Comparison of ENCODE assay signal across 20 cellular contexts in the genomic region with DNA sequence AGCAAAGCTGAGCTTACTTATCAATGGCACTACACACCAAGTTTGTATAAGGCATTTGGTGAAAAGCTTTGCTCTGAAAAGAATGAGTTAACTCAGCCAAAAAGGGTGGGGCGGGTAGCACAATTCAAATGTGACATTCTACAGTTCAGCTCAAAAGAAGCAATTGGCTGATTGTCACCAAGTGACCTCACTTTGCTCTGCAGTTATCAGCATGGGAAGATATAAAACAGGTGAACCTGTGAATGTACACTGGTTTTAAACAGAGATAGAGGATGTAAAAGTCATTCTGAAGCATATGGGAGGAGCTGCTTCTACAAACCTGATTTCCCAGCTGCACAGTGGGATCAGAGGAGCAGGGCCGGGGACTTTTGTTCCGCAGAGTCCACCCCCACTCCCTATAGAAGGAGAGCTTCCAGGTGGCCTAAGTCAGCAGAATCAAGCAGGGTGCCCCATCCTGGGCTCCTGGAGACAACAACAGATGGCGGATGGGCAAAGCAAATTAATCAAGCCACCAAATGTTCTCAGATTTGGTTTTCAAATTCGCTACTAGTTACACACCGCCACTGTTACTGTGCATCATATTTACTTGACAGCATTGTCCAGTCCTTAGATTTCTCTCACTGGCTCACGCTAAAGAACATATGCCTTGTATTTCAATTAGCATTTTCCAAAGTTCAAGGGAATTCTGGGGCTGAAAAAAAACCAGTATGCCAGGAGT. TPM values are rescaled to one million over a fixed set of nuclear protein-coding genes. Genes with fewer than 3 reads are reported as not detected.
"Had no signal": no experiment of that assay in that cellular context is flagged by ENCODE, and none has a peak within 500 bp of the region (broad histone marks: within the 10 kb centered on the region; RNA-seq: fewer than 3 reads in every experiment).

No MANE protein-coding gene starts in this region.

- H3K27ac ChIP-seq: coronary artery, epithelial cell of prostate, sigmoid colon had no signal

- H3K36me3 Mint-ChIP-seq: activated naive CD8-positive, alpha-beta T cell treated with anti-CD3 and anti-CD28 coated beads, Interleukin-2, amount 10 ng/mL, durations not matched to agents 7 days and 5 days; natural killer cell had no signal

- H3K36me3 ChIP-seq: sigmoid colon had no signal

- H3K27me3 ChIP-seq: sigmoid colon had no signal

- ATAC-seq: activated T-cell treated with anti-CD3 and anti-CD28 coated beads, Interleukin-2, amount 50 U/mL, for 72 hours; left lobe of liver; natural killer cell had no signal

- H3K9me3 Mint-ChIP-seq: activated CD4-positive, alpha-beta memory T cell treated with anti-CD3 and anti-CD28 coated beads, Interleukin-2, amount 10 ng/mL, durations not matched to agents 7 days and 5 days; activated naive CD8-positive, alpha-beta T cell treated with anti-CD3 and anti-CD28 coated beads, Interleukin-2, amount 10 ng/mL, durations not matched to agents 7 days and 5 days; activated T-cell treated with anti-CD3 and anti-CD28 coated beads, Interleukin-2, amount 50 U/mL, for 72 hours; natural killer cell had no signal

- DNase-seq: activated CD4-positive, alpha-beta memory T cell treated with anti-CD3 and anti-CD28 coated beads, Interleukin-2, amount 10 ng/mL, durations not matched to agents 7 days and 5 days; activated CD8-positive, alpha-beta memory T cell treated with anti-CD3 and anti-CD28 coated beads, Interleukin-2, amount 50 U/mL, for 4 hours; activated gamma-delta T cell treated with Interleukin-2 at 50 U/mL for 16 hours; activated naive CD8-positive, alpha-beta T cell treated with anti-CD3 and anti-CD28 coated beads, Interleukin-2, amount 10 ng/mL, durations not matched to agents 7 days and 5 days; activated T-cell treated with anti-CD3 and anti-CD28 coated beads, Interleukin-2, amount 50 U/mL, for 72 hours; anterior cingulate cortex; effector CD4-positive, alpha-beta T cell; mammary epithelial cell; natural killer cell; sigmoid colon; stimulated activated CD4-positive, alpha-beta T cell treated with anti-CD3 and anti-CD28 coated beads, Interleukin-12 subunit alpha, Interleukin-12 subunit beta, amount 100 ng/mL, for 4 hours; stimulated activated naive CD4-positive, alpha-beta T cell; T1000; trophoblast cell had no signal

- H3K27ac Mint-ChIP-seq: activated CD4-positive, alpha-beta memory T cell treated with anti-CD3 and anti-CD28 coated beads, Interleukin-2, amount 10 ng/mL, durations not matched to agents 7 days and 5 days; activated naive CD8-positive, alpha-beta T cell treated with anti-CD3 and anti-CD28 coated beads, Interleukin-2, amount 10 ng/mL, durations not matched to agents 7 days and 5 days; activated T-cell treated with anti-CD3 and anti-CD28 coated beads, Interleukin-2, amount 50 U/mL, for 72 hours; natural killer cell had no signal

- H3K4me3 Mint-ChIP-seq: activated CD4-positive, alpha-beta memory T cell treated with anti-CD3 and anti-CD28 coated beads, Interleukin-2, amount 10 ng/mL, durations not matched to agents 7 days and 5 days; activated naive CD8-positive, alpha-beta T cell treated with anti-CD3 and anti-CD28 coated beads, Interleukin-2, amount 10 ng/mL, durations not matched to agents 7 days and 5 days; activated T-cell treated with anti-CD3 and anti-CD28 coated beads, Interleukin-2, amount 50 U/mL, for 72 hours; natural killer cell had no signal

- H3K4me3 ChIP-seq: coronary artery, sigmoid colon had no signal

- H3K9me3 ChIP-seq: sigmoid colon had no signal

RNA-seq across cellular contexts. Expression of gene NPVF, which starts 27.5 kb away (rescaled TPM):
- total RNA-seq: activated CD4-positive, alpha-beta memory T cell treated with anti-CD3 and anti-CD28 coated beads, Interleukin-2, amount 10 ng/mL, durations not matched to agents 7 days and 5 days; activated naive CD8-positive, alpha-beta T cell treated with anti-CD3 and anti-CD28 coated beads, Interleukin-2, amount 10 ng/mL, durations not matched to agents 7 days and 5 days; activated T-cell treated with anti-CD3 and anti-CD28 coated beads, Interleukin-2, amount 50 U/mL, for 72 hours; left lobe of liver; mammary epithelial cell; mononuclear cell; natural killer cell; omental fat pad; pulmonary artery endothelial cell; sigmoid colon had no signal
- polyA plus RNA-seq: mammary epithelial cell, sigmoid colon had no signal
